ENCODE assay signal across 18 cellular contexts in the genomic region with DNA sequence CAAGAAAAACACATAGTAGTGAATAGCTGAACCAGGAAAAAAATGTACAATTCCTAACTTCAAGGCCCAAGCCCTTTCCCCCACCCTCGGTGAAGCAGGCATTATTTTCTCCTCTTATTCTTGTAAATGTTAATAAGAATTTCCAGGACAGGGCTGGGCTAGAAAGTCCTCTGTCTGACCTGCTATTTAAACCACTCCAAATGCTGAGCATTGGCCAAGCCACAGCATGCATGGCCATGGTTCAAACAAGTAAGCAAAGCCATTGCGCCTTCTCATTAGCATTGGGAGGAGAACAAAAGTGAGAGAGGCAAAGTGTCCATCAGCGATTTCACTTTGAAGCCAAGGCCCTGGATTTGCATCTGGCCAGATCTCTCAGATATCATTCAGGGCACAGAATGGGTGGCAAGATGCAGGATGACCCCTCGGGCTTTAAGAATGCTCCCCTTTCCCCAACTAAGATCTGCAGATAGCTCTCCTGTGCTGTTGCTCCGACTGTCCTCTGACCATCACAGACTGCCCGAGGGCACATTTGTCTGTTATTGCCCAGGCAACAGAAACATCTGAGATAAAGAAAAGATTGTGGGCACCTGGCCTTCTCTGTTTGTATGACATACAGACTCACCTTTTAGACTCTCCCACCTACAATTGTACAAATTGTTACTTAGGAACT. TPM values are rescaled to one million over a fixed set of nuclear protein-coding genes. Genes with fewer than 3 reads are reported as not detected.
DNase-seq lines count a peak whose midpoint lies in the region; ATAC-seq and TF ChIP-seq lines count a peak whose summit lies in the region.
"Had no signal": no experiment of that assay in that cellular context is flagged by ENCODE, and none has a peak within 500 bp of the region (broad histone marks: within the 10 kb centered on the region; RNA-seq: fewer than 3 reads in every experiment).

No MANE protein-coding gene starts in this region.

- BruUV-seq in PC-9 (replicated peaks; lab: Mats Ljungman, UMichigan), result no TSS peak

- no peaks in the 10 kb centered on the region for H4K20me1 ChIP-seq in PC-9 (ENCODE audit: insufficient read depth)

- H3K4me2 ChIP-seq in PC-9, result 0 out of 2 replicates have a peak overlapping the region, but pooled peaks have one; percentile 3
- H3K4me2 ChIP-seq: GM23338 had no signal

- intact Hi-C loops in PC-9 (cut with micrococcal nuclease; ENCODE audit: unreplicated experiment), result no loop called here

- ATAC-seq in naive thymus-derived CD8-positive, alpha-beta T cell, result no peak
- ATAC-seq: effector memory CD8-positive, alpha-beta T cell; GM23338 had no signal

- POLR2A ChIA-PET in PC-9 (lab: Charles Lee; ENCODE audit: unreplicated experiment), result interaction anchor here (0.6 kb wide), 1 partner anchor 20 kb away, joined by 4 read pairs; no protein-coding TSS in a partner anchor
- POLR2A ChIA-PET in naive thymus-derived CD8-positive, alpha-beta T cell (lab: Charles Lee), result no interaction called here

- H3K27me3 Mint-ChIP-seq in naive thymus-derived CD8-positive, alpha-beta T cell, result peaks cover 0 to 9% (median 0%) of the 10 kb centered on the region in 5 donors

- H3K79me2 ChIP-seq in PC-9 (ENCODE audit: low read depth), result no peaks in the 10 kb centered on the region

- no peaks in the 10 kb centered on the region for H3K9me3 ChIP-seq in PC-9 (ENCODE audit: insufficient read depth, low read depth)
- H3K9me3 ChIP-seq: ascending aorta, tibial nerve had no signal

- no peak overlapping the region for H3K4me3 ChIP-seq in PC-9
- H3K4me3 ChIP-seq: ascending aorta, GM23338, SK-N-MC, tibial nerve had no signal

- DNase-seq in AG08395 (ENCODE audit: low spot score) (peak; percentile 72), ELF-1 (ENCODE audit: low read depth, low spot score) (peak; percentile 70), PC-9 (peak; percentile 65 to 82), islet precursor cell (peak; percentile 84), activated gamma-delta T cell (lab: John Stamatoyannopoulos, UW) (no peak), NOMO-1 treated with dmso at 0.1 percent for 144 hours (lab: John Stamatoyannopoulos, UW; ENCODE audit: unreplicated experiment) (no peak)
- DNase-seq in stimulated activated CD4-positive, alpha-beta T cell treated with anti-CD3 and anti-CD28 coated beads, Interleukin-4, amount 100 ng/mL, for 4 hours, result no peak
- no peak for DNase-seq in naive thymus-derived CD8-positive, alpha-beta T cell
- DNase-seq: activated CD4-positive, alpha-beta memory T cell treated with anti-CD3 and anti-CD28 coated beads, Interleukin-2, amount 10 ng/mL, durations not matched to agents 7 days and 5 days; effector memory CD8-positive, alpha-beta T cell; EL; NCI-H187; stimulated activated CD4-positive, alpha-beta T cell treated with anti-CD3 and anti-CD28 coated beads, Interleukin-1b, Interleukin-23, amount 100 ng/mL, for 48 hours had no signal

- no peaks in the 10 kb centered on the region for H3K4me1 Mint-ChIP-seq in naive thymus-derived CD8-positive, alpha-beta T cell
- H3K4me1 Mint-ChIP-seq: activated CD4-positive, alpha-beta memory T cell treated with anti-CD3 and anti-CD28 coated beads, Interleukin-2, amount 10 ng/mL, durations not matched to agents 7 days and 5 days had no signal

- no peaks in the 10 kb centered on the region for H3K27me3 ChIP-seq in PC-9 (ENCODE audit: insufficient read depth, low read depth)
- H3K27me3 ChIP-seq: ascending aorta, tibial nerve had no signal

- CTCF ChIA-PET in PC-9 (lab: Charles Lee), result no interaction called here

- H2AFZ ChIP-seq in PC-9, result no peak overlapping the region
- H2AFZ ChIP-seq: GM23338 had no signal

- no peaks in the 10 kb centered on the region for H3K36me3 ChIP-seq in PC-9 (ENCODE audit: low read depth)
- H3K36me3 ChIP-seq: ascending aorta, tibial nerve had no signal

- no peaks in the 10 kb centered on the region for H3K9me2 ChIP-seq in PC-9 (ENCODE audit: insufficient read depth)

- no peak overlapping the region for H3K27ac ChIP-seq in PC-9
- H3K27ac ChIP-seq: ascending aorta, SK-N-MC, tibial nerve had no signal

- no peaks in the 10 kb centered on the region for H3F3A ChIP-seq in PC-9 (ENCODE audit: insufficient read depth, low read depth)

- no peak overlapping the region for H3K27ac Mint-ChIP-seq in naive thymus-derived CD8-positive, alpha-beta T cell
- H3K27ac Mint-ChIP-seq: activated CD4-positive, alpha-beta memory T cell treated with anti-CD3 and anti-CD28 coated beads, Interleukin-2, amount 10 ng/mL, durations not matched to agents 7 days and 5 days; activated T-helper 2 cell treated with anti-CD3 and anti-CD28 coated beads, Interferon-gamma antibody, Interleukin-2, Interleukin-4, amounts not matched to agents 10 μg/mL and 5 μg/mL and 100 μg/mL, durations not matched to agents 14 hours and 24 hours and 36 hours; effector memory CD8-positive, alpha-beta T cell; GM23338 had no signal

- no peak for TF ChIP-seq CTCF in PC-9 (conservative IDR thresholded peaks at IDR 0.05)

- H3K9me3 Mint-ChIP-seq in naive thymus-derived CD8-positive, alpha-beta T cell, result no peaks in the 10 kb centered on the region
- H3K9me3 Mint-ChIP-seq: activated CD4-positive, alpha-beta memory T cell treated with anti-CD3 and anti-CD28 coated beads, Interleukin-2, amount 10 ng/mL, durations not matched to agents 7 days and 5 days; activated T-helper 2 cell treated with anti-CD3 and anti-CD28 coated beads, Interferon-gamma antibody, Interleukin-2, Interleukin-4, amounts not matched to agents 10 μg/mL and 5 μg/mL and 100 μg/mL, durations not matched to agents 14 hours and 24 hours and 36 hours; effector memory CD8-positive, alpha-beta T cell; GM23338 had no signal

- H3K4me3 Mint-ChIP-seq in naive thymus-derived CD8-positive, alpha-beta T cell, result no peak overlapping the region
- H3K4me3 Mint-ChIP-seq: activated CD4-positive, alpha-beta memory T cell treated with anti-CD3 and anti-CD28 coated beads, Interleukin-2, amount 10 ng/mL, durations not matched to agents 7 days and 5 days; effector memory CD8-positive, alpha-beta T cell; GM23338 had no signal

- peaks cover 21% of the 10 kb centered on the region for H3K4me1 ChIP-seq in PC-9 (replicated peaks; ENCODE audit: insufficient read depth)

- H3K36me3 Mint-ChIP-seq in naive thymus-derived CD8-positive, alpha-beta T cell, result no peaks in the 10 kb centered on the region

RNA-seq across cellular contexts. Expression of gene CEMIP, which starts 46.3 kb away (rescaled TPM):
- 0.58 and 0.61 TPM in 2 replicates for total RNA-seq in PC-9 (2021)
- not detected for total RNA-seq in naive thymus-derived CD8-positive, alpha-beta T cell
- polyA plus RNA-seq in naive thymus-derived CD8-positive, alpha-beta T cell, result under 1 TPM in 1 of 3 donors, not detected in 2; 0.13 TPM
- total RNA-seq: activated CD4-positive, alpha-beta memory T cell treated with anti-CD3 and anti-CD28 coated beads, Interleukin-2, amount 10 ng/mL, durations not matched to agents 7 days and 5 days; ascending aorta had no signal

Comparison
In these comparisons a context has a peak if more than half of its experiments do, and no peak if none do; other contexts are left out.
1. DNase-seq: peak in AG08395 (single experiment), ELF-1 (single experiment), PC-9 (2 of 2) and islet precursor cell (single experiment); none in activated gamma-delta T cell (single experiment), stimulated activated CD4-positive, alpha-beta T cell treated with anti-CD3 and anti-CD28 coated beads, Interleukin-4, amount 100 ng/mL, for 4 hours (0 of 2), naive thymus-derived CD8-positive, alpha-beta T cell (0 of 10) and NOMO-1 treated with dmso at 0.1 percent for 144 hours (single experiment).